ENCODE assay signal across 1 cellular context in genomic region chr12:66044731-66045130, GRCh38.
TF ChIP-seq lines count a peak whose summit lies in the region.

No MANE protein-coding gene starts in this region.

TF ChIP-seq in HepG2, 621 proteins besides CTCF, POLR2A, EP300 and RAD21 (continued from another document and continues in another):
- no peak for TF ChIP-seq ZNF281 (CRISPR knock-in tag; IDR thresholded peaks at IDR 0.05; ENCODE audit: borderline replicate concordance)
- TF ChIP-seq NFRKB (IDR thresholded peaks at IDR 0.05) = no peak
- no peak for TF ChIP-seq ZBTB20 (CRISPR knock-in tag; IDR thresholded peaks at IDR 0.05; ENCODE audit: borderline replicate concordance, low read depth)
- no peak for TF ChIP-seq TEF (CRISPR knock-in tag; IDR thresholded peaks at IDR 0.05)
- TF ChIP-seq NFYB (CRISPR knock-in tag; IDR thresholded peaks at IDR 0.05) = no peak
- TF ChIP-seq MIER2 (CRISPR knock-in tag; IDR thresholded peaks at IDR 0.05) = no peak
- TF ChIP-seq ZNF841 (CRISPR knock-in tag; IDR thresholded peaks at IDR 0.05; ENCODE audit: borderline replicate concordance) = no peak
- no peak for TF ChIP-seq PBX3 (CRISPR knock-in tag; IDR thresholded peaks at IDR 0.05; ENCODE audit: borderline replicate concordance)
- no peak for TF ChIP-seq MTA3 (CRISPR knock-in tag; IDR thresholded peaks at IDR 0.05)
- no peak for TF ChIP-seq ZNF777 (CRISPR knock-in tag; IDR thresholded peaks at IDR 0.05)
- TF ChIP-seq HOMEZ (CRISPR knock-in tag; IDR thresholded peaks at IDR 0.05; ENCODE audit: low read depth) = peak; percentile 56; the same call in 1 of the 2 replicates
- no peak for TF ChIP-seq THYN1 (CRISPR knock-in tag; IDR thresholded peaks at IDR 0.05; ENCODE audit: borderline replicate concordance, low read depth)
- TF ChIP-seq ZNF276 (CRISPR knock-in tag; IDR thresholded peaks at IDR 0.05; ENCODE audit: low read depth) = no peak
- peak; percentile 68; the same call in 1 of the 2 replicates for TF ChIP-seq UBTF (CRISPR knock-in tag; IDR thresholded peaks at IDR 0.05)
- no peak for TF ChIP-seq ZNF292 (CRISPR knock-in tag; IDR thresholded peaks at IDR 0.05; ENCODE audit: borderline replicate concordance, low read depth)
- 0 out of 2 replicates have a peak, but pooled peaks have one; percentile 28 for TF ChIP-seq KAT8 (CRISPR knock-in tag; IDR thresholded peaks at IDR 0.05)
- no peak for TF ChIP-seq ZNF138 (CRISPR knock-in tag; IDR thresholded peaks at IDR 0.05; ENCODE audit: low read depth)
- no peak for TF ChIP-seq POLR2G (IDR thresholded peaks at IDR 0.05; ENCODE audit: low read depth, low read length)
- TF ChIP-seq REST (IDR thresholded peaks at IDR 0.05; ENCODE audit: borderline replicate concordance in 1 of 2, low read depth in 1 of 2, low read length in 2 of 2) = no peak
- no peak for TF ChIP-seq SKIL (CRISPR knock-in tag; IDR thresholded peaks at IDR 0.05; ENCODE audit: borderline replicate concordance)
- no peak for TF ChIP-seq THAP8 (CRISPR knock-in tag; IDR thresholded peaks at IDR 0.05; ENCODE audit: borderline replicate concordance)
- no peak for TF ChIP-seq ZFYVE20 (CRISPR knock-in tag; IDR thresholded peaks at IDR 0.05; ENCODE audit: borderline replicate concordance, low read depth)
- no peak for TF ChIP-seq DNMT3B (CRISPR knock-in tag; conservative IDR thresholded peaks at IDR 0.05)
- TF ChIP-seq ZNF609 (CRISPR knock-in tag; IDR thresholded peaks at IDR 0.05; ENCODE audit: borderline replicate concordance) = no peak
